Comparison of ENCODE assay signal across 8 cellular contexts in genomic region chr10:68900427-68901105, GRCh38. TPM values are rescaled to one million over a fixed set of nuclear protein-coding genes. Genes with fewer than 3 reads are reported as not detected.
A peak's percentile ranks its signal among the peaks of the same experiment; 100 is the strongest.
DNase-seq lines count a peak whose midpoint lies in the region; ATAC-seq, FAIRE-seq and TF ChIP-seq lines count a peak whose summit lies in the region.

No MANE protein-coding gene starts in this region.

- TF ChIP-seq CTCF in neural crest cell (conservative IDR thresholded peaks at IDR 0.05): no peak

- H3K9me3 ChIP-seq in T-helper 17 cell (ENCODE audit: control insufficient read depth, low read length, poor library complexity, severe bottlenecking): no peaks in the 10 kb centered on the region

- FAIRE-seq in GM18507 (lab: Jason Lieb, UNC): no peak

- H3K9me3 Mint-ChIP-seq in neural crest cell: no peaks in the 10 kb centered on the region

- DNase-seq in AG20443 (ENCODE audit: low spot score): peak; percentile 69
- peak; percentile 45 for DNase-seq in GM18507 (ENCODE audit: extremely low spot score, insufficient read length, low read depth)
- peak in 1 of 3 donors; percentile 62 for DNase-seq in T-helper 17 cell
- no peak for DNase-seq in neural crest cell (ENCODE audit: low read depth, low spot score)
- DNase-seq in HK-2 (ENCODE audit: unreplicated experiment): no peak
- no peak for DNase-seq in DMS79 (lab: John Stamatoyannopoulos, UW)

- peaks cover 6% of the 10 kb centered on the region for H3K27me3 Mint-ChIP-seq in T-helper 17 cell
- no peaks in the 10 kb centered on the region for H3K27me3 Mint-ChIP-seq in neural crest cell (ENCODE audit: low read depth)

- peaks cover 26% of the 10 kb centered on the region for H3K4me1 Mint-ChIP-seq in T-helper 17 cell
- H3K4me1 Mint-ChIP-seq in neural crest cell: peaks cover 49% of the 10 kb centered on the region

- ATAC-seq in HG03280 (IDR thresholded peaks at IDR 0.05; ENCODE audit: unreplicated experiment): peak; percentile 38
- no peak for ATAC-seq in T-helper 17 cell
- peak; percentile 20 for ATAC-seq in esophagus mucosa

- H3K4me3 Mint-ChIP-seq in T-helper 17 cell (peak overlapping the region; percentile 96), neural crest cell (peak overlapping the region; percentile 99)

- H3K36me3 Mint-ChIP-seq in T-helper 17 cell (ENCODE audit: low read depth) (peaks cover 4% of the 10 kb centered on the region), neural crest cell (ENCODE audit: low read depth) (no peaks in the 10 kb centered on the region)

- H3K27ac Mint-ChIP-seq in T-helper 17 cell: peak overlapping the region; percentile 98
- H3K27ac Mint-ChIP-seq in neural crest cell (ENCODE audit: unreplicated experiment): peak overlapping the region; percentile 99

RNA-seq across cellular contexts. Expression of gene DDX50, which starts 0.5 kb away (rescaled TPM):
- total RNA-seq in T-helper 17 cell (10 to 100 TPM; 37.6 to 40.8 TPM), esophagus mucosa (25.2 TPM), neural crest cell (57.7 and 58.9 TPM in 2 replicates)

RNA-seq across cellular contexts. Expression of gene DDX21, which starts 55.4 kb away (rescaled TPM):
- 100 to 1,000 TPM; 130 to 134 TPM for total RNA-seq in T-helper 17 cell
- total RNA-seq in esophagus mucosa: 67.2 TPM
- total RNA-seq in neural crest cell: 67.2 and 70.7 TPM in 2 replicates

Comparison
In these comparisons a context has a peak if more than half of its experiments do, and no peak if none do; other contexts are left out.
1. DNase-seq: peak in AG20443 (single experiment) and GM18507 (single experiment); none in neural crest cell (single experiment), HK-2 (single experiment) and DMS79 (single experiment).